Comparison of ENCODE assay signal across 8 cellular contexts in the genomic region with DNA sequence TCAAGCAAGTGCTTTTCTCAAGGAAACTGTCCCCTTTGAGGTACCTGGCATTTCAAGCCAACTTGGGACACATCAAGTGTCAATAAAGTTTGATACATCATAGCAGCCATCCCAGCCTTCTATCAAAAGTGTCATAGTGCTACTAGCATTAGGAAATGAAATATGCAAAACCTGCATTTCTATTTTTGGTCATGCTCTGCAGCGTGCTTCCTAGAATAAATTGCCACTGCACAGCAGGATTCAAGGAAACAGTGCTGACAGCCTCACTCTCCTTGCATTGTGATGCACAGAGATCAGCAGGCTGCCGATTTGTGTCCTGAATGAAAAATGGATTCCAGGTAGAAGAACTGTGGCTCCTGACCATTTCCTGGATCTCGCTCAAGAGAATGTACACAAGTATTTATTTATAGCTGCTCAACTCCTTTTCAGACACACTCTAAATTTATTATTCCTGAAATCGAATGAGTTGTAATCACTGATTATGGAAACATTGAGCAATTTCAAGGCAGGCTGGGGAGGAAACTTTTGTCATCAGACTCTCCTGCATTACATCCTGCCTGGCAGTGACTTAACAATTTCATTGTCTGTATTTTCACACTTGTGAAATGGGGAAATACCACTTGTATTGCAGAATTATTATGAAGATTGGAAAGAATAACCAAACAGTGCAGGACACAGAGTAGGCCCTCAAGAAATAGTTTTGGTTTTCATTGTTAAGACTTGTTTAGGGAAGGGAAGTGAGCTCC.
DNase-seq lines count a peak whose midpoint lies in the region; ATAC-seq and TF ChIP-seq lines count a peak whose summit lies in the region.

No MANE protein-coding gene starts in this region.

- no peak overlapping the region for H3K4me3 ChIP-seq in neutrophil (ENCODE audit: low read depth in 1 of 2, low read length in 1 of 2)
- H3K4me3 ChIP-seq in effector memory CD4-positive, alpha-beta T cell (ENCODE audit: insufficient read depth, low read depth, low read length, poor library complexity, severe bottlenecking), result no peak overlapping the region

- no peak for TF ChIP-seq CTCF in neutrophil (IDR thresholded peaks at IDR 0.05)

- H3K36me3 ChIP-seq in neutrophil, result no peaks in the 10 kb centered on the region
- H3K36me3 ChIP-seq in effector memory CD4-positive, alpha-beta T cell (ENCODE audit: control insufficient read depth, insufficient read depth, low read length), result no peaks in the 10 kb centered on the region

- DNase-seq in NCI-H460 (ENCODE audit: extremely low read depth, low read depth), result peak; percentile 41
- DNase-seq in dedifferentiated amniotic fluid mesenchymal stem cell (ENCODE audit: extremely low spot score), result peak; percentile 24
- DNase-seq in effector memory CD4-positive, alpha-beta T cell, result no peak
- no peak for DNase-seq in SHP77 treated with DMSO at 0.1 percent for 48 hours (lab: John Stamatoyannopoulos, UW)
- DNase-seq in DMS114 treated with DMSO at 0.1 percent for 48 hours (lab: John Stamatoyannopoulos, UW; ENCODE audit: unreplicated experiment), result no peak

- ATAC-seq in GM18498 (IDR thresholded peaks at IDR 0.05; ENCODE audit: unreplicated experiment) (peak; percentile 36), HG03442 (IDR thresholded peaks at IDR 0.05; ENCODE audit: unreplicated experiment) (no peak)

- peaks cover 19% of the 10 kb centered on the region for H3K27me3 ChIP-seq in neutrophil
- H3K27me3 ChIP-seq in effector memory CD4-positive, alpha-beta T cell (replicated peaks; ENCODE audit: control insufficient read depth, insufficient read depth, low read length, poor library complexity, severe bottlenecking), result no peaks in the 10 kb centered on the region

- no peaks in the 10 kb centered on the region for H3K9me3 ChIP-seq in neutrophil
- H3K9me3 ChIP-seq in effector memory CD4-positive, alpha-beta T cell (ENCODE audit: control insufficient read depth, low read length), result no peaks in the 10 kb centered on the region

- peaks cover 41 to 43% of the 10 kb centered on the region in 2 experiments for H3K4me1 ChIP-seq in neutrophil (ENCODE audit: control insufficient read depth in 1 of 2, insufficient read depth in 1 of 2, low read depth in 1 of 2, low read length in 1 of 2)
- no peaks in the 10 kb centered on the region for H3K4me1 ChIP-seq in effector memory CD4-positive, alpha-beta T cell (ENCODE audit: control insufficient read depth, insufficient read depth, low read length, poor library complexity, severe bottlenecking)

- peak overlapping the region; percentile 66 for H3K27ac ChIP-seq in neutrophil
- H3K27ac ChIP-seq in effector memory CD4-positive, alpha-beta T cell (ENCODE audit: insufficient read depth, low read length, poor library complexity, severe bottlenecking), result no peak overlapping the region

Comparison
In these comparisons a context has a peak if more than half of its experiments do, and no peak if none do; other contexts are left out.
1. DNase-seq: peak in NCI-H460 (single experiment) and dedifferentiated amniotic fluid mesenchymal stem cell (single experiment); none in effector memory CD4-positive, alpha-beta T cell (0 of 3), SHP77 treated with DMSO at 0.1 percent for 48 hours (single experiment) and DMS114 treated with DMSO at 0.1 percent for 48 hours (single experiment).